11 cellular contexts compared by ENCODE assay signal in the genomic region with DNA sequence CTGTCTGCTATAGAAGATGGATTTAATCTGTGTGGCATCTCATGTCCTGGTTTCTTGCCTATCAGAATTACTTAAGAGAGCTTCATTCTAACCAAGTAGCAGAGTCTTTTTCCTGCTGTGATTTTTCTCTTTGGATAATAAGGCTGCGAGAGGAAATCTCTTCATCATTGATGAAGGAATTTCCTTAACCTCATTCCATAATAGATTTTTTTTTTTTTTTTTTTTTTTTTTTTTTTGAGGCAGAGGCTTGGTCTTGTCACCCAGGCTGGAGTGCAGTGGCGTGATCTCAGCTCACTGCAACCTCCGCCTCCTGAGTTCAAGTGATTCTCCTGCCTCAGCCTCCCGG. TPM values are rescaled to one million over a fixed set of nuclear protein-coding genes. Genes with fewer than 3 reads are reported as not detected.
DNase-seq lines count a peak whose midpoint lies in the region; ATAC-seq, FAIRE-seq and TF ChIP-seq lines count a peak whose summit lies in the region.
"Not testable (repeated sequence)": the region's sequence is repeated elsewhere in the genome, so short reads cannot be mapped to it uniquely, and the experiment has no call there.
"Had no signal": no experiment of that assay in that cellular context is flagged by ENCODE, and none has a peak within 500 bp of the region (broad histone marks: within the 10 kb centered on the region; RNA-seq: fewer than 3 reads in every experiment).

No MANE protein-coding gene starts in this region.

- H2AK9ac ChIP-seq in IMR-90 (replicated peaks; ENCODE audit: low read depth, low read length, poor library complexity), result not testable (repeated sequence)

- TF ChIP-seq CTCF in IMR-90 (conservative IDR thresholded peaks at IDR 0.05; ENCODE audit: low read depth, low read length); endothelial cell of umbilical vein (IDR thresholded peaks at IDR 0.05; ENCODE audit: extremely low read depth in 1 of 2, insufficient read depth in 1 of 2, low read depth in 1 of 2, low read length in 2 of 2); left lung (IDR thresholded peaks at IDR 0.05); gastrocnemius medialis (IDR thresholded peaks at IDR 0.05 in 4 of 5, conservative IDR thresholded peaks at IDR 0.05 in 1 of 5); upper lobe of right lung (IDR thresholded peaks at IDR 0.05): not testable (repeated sequence)

- dilution Hi-C loops in IMR-90 (cut with HindIII; ENCODE audit: low sequenced_read_pairs, unreplicated experiment); endothelial cell of umbilical vein (cut with MboI; ENCODE audit: extremely low pct_ligation_motif_present, low sequenced_read_pairs): not testable (repeated sequence)

- peaks cover 10 to 59% (median 17%) of the 10 kb centered on the region in 3 donors for H3K36me3 Mint-ChIP-seq in CD8-positive, alpha-beta memory T cell
- H3K36me3 Mint-ChIP-seq in activated CD4-positive, alpha-beta T cell treated with anti-CD3 and anti-CD28 coated beads for 36 hours (ENCODE audit: low read depth), result peaks cover 16% of the 10 kb centered on the region

- not testable (repeated sequence) for BruUV-seq in IMR-90 (replicated peaks; lab: Mats Ljungman, UMichigan)
- BruUV-seq in endothelial cell of umbilical vein (replicated peaks; lab: Mats Ljungman, UMichigan), result TSS peak; percentile 27

- WGBS in IMR-90 (ENCODE audit: extremely low coverage in 2 of 2, insufficient read length in 1 of 2), 2 experiments, result no CpG with 5 or more reads among the region's 4 CpGs

- not testable (repeated sequence) for H4K91ac ChIP-seq in IMR-90 (ENCODE audit: insufficient read depth, low read depth, low read length)

- not testable (repeated sequence) for TF ChIP-seq POLR2A in IMR-90 (IDR thresholded peaks at IDR 0.05; ENCODE audit: low read depth, low read length); endothelial cell of umbilical vein (IDR thresholded peaks at IDR 0.05; ENCODE audit: low read depth, low read length); gastrocnemius medialis (IDR thresholded peaks at IDR 0.05)

- H3K9ac ChIP-seq in IMR-90 (ENCODE audit: low read depth, low read length), result not testable (repeated sequence)
- H3K9ac ChIP-seq in adipocyte (ENCODE audit: low read length), result peak overlapping the region; percentile 66
- peak overlapping the region; percentile 68 for H3K9ac ChIP-seq in endothelial cell of umbilical vein (replicated peaks; ENCODE audit: extremely low read depth, insufficient read depth, low read length)

- not testable (repeated sequence) for FAIRE-seq in endothelial cell of umbilical vein (lab: Jason Lieb, UNC)

- peak overlapping the region; percentile 61; the same call in 1 of the 2 replicates for H2BK120ac ChIP-seq in IMR-90 (ENCODE audit: low read depth, low read length)

- not testable (repeated sequence) for H2BK15ac ChIP-seq in IMR-90 (ENCODE audit: low read depth, low read length)

- peak overlapping the region; percentile 23; the same call in 1 of the 2 replicates for H3K4ac ChIP-seq in IMR-90 (ENCODE audit: low read depth, low read length)

- H3K27me3 Mint-ChIP-seq in CD8-positive, alpha-beta memory T cell; activated CD4-positive, alpha-beta T cell treated with anti-CD3 and anti-CD28 coated beads for 36 hours: not testable (repeated sequence)

- H3K4me3 Mint-ChIP-seq in CD8-positive, alpha-beta memory T cell, result peak overlapping the region; percentile 5 to 82 (median 66)
- H3K4me3 Mint-ChIP-seq in activated CD4-positive, alpha-beta T cell treated with anti-CD3 and anti-CD28 coated beads for 36 hours, result not testable (repeated sequence)

- H3K4me1 Mint-ChIP-seq in CD8-positive, alpha-beta memory T cell, result peaks cover 22 to 31% (median 24%) of the 10 kb centered on the region in 3 donors
- H3K4me1 Mint-ChIP-seq in activated CD4-positive, alpha-beta T cell treated with anti-CD3 and anti-CD28 coated beads for 36 hours, result peaks cover 22% of the 10 kb centered on the region

- peak overlapping the region; percentile 20 for H3K4me3 ChIP-seq in CD8-positive, alpha-beta memory T cell (ENCODE audit: low read length)
- H3K4me3 ChIP-seq in IMR-90 (ENCODE audit: insufficient read depth, low read depth, low read length); adipocyte (ENCODE audit: low read length); endothelial cell of umbilical vein (replicated peaks in 1 of 3; ENCODE audit: insufficient read depth in 1 of 3, low read depth in 1 of 3, low read length in 3 of 3); left lung; gastrocnemius medialis; upper lobe of right lung: not testable (repeated sequence)

- H3K9me3 Mint-ChIP-seq in CD8-positive, alpha-beta memory T cell; activated CD4-positive, alpha-beta T cell treated with anti-CD3 and anti-CD28 coated beads for 36 hours (ENCODE audit: low read depth): not testable (repeated sequence)

- CTCF ChIA-PET in CD8-positive, alpha-beta memory T cell (lab: Charles Lee), result interaction anchor here (1.1 to 1.4 kb wide), 2 partner anchors 52 to 205 kb away, joined by 3 read pairs; no protein-coding TSS in a partner anchor
- CTCF ChIA-PET in IMR-90 (lab: Yijun Ruan, JAX), result interaction anchor here (0.8 to 1.1 kb wide), 2 partner anchors 52 to 78 kb away, joined by 3 to 4 read pairs; no protein-coding TSS in a partner anchor
- CTCF ChIA-PET in activated CD4-positive, alpha-beta T cell treated with anti-CD3 and anti-CD28 coated beads for 36 hours (lab: Charles Lee), result interaction anchor here (0.6 to 1.3 kb wide), 5 partner anchors 27 to 97 kb away, joined by 3 to 6 read pairs (median 4); partner anchors contain the start of gene AVPI1
- CTCF ChIA-PET in endothelial cell of umbilical vein (lab: Charles Lee), result interaction anchor here (0.7 to 1.3 kb wide), 11 partner anchors 8 to 77 kb away, joined by 3 to 4 read pairs (median 3); partner anchors contain the start of gene PI4K2A

- peaks cover 16% of the 10 kb centered on the region for H3K79me2 ChIP-seq in endothelial cell of umbilical vein (ENCODE audit: control insufficient read depth, insufficient read depth, low read length)

- H3K9me1 ChIP-seq in IMR-90 (ENCODE audit: insufficient read depth, low read length), result peaks cover 21% of the 10 kb centered on the region
- H3K9me1 ChIP-seq in endothelial cell of umbilical vein (replicated peaks; ENCODE audit: control insufficient read depth, extremely low read depth, insufficient read depth, low read length), result not testable (repeated sequence)

- peaks cover 11% of the 10 kb centered on the region; the same call in 1 of the 2 replicates for H4K20me1 ChIP-seq in IMR-90 (ENCODE audit: insufficient read depth, low read length)
- not testable (repeated sequence) for H4K20me1 ChIP-seq in endothelial cell of umbilical vein (replicated peaks; ENCODE audit: control insufficient read depth, extremely low read depth, insufficient read depth, low read length)

- H3K9me3 ChIP-seq in CD8-positive, alpha-beta memory T cell (ENCODE audit: low read length); IMR-90 (ENCODE audit: control insufficient read depth, insufficient read depth, low read length); adipocyte (ENCODE audit: control insufficient read depth, low read length); endothelial cell of umbilical vein (replicated peaks; ENCODE audit: control insufficient read depth, insufficient read depth, low read length); left lung; gastrocnemius medialis; upper lobe of right lung: not testable (repeated sequence)

- ATAC-seq in IMR-90 (ENCODE audit: low read depth); activated CD4-positive, alpha-beta T cell treated with anti-CD3 and anti-CD28 coated beads for 36 hours; left lung; gastrocnemius medialis; upper lobe of right lung: not testable (repeated sequence)

- intact Hi-C loops in IMR-90 (cut with micrococcal nuclease) (loop anchor here (1.0 kb wide), 1 partner anchor 8 kb away; no protein-coding TSS in a partner anchor), endothelial cell of umbilical vein (cut with micrococcal nuclease) (loop anchor here (1.0 kb wide), 1 partner anchor 9 kb away; the partner anchor contains the start of gene PI4K2A)
- intact Hi-C loops in activated CD4-positive, alpha-beta T cell treated with anti-CD3 and anti-CD28 coated beads for 36 hours (cut with DNase I, micrococcal nuclease), result loop anchor here in 1 of 2 experiments (10.0 kb wide), 1 partner anchor 1975 kb away; the partner anchor contains the start of gene SLC25A28
- intact Hi-C loops in left lung (cut with DNase I); gastrocnemius medialis (cut with DNase I; ENCODE audit: low total_unique reads); upper lobe of right lung (cut with DNase I): not testable (repeated sequence)

- H3K4me1 ChIP-seq in CD8-positive, alpha-beta memory T cell (ENCODE audit: insufficient read depth, low read length), result peaks cover 13% of the 10 kb centered on the region
- H3K4me1 ChIP-seq in IMR-90 (ENCODE audit: control insufficient read depth, insufficient read depth, low read length) (peaks cover 19% of the 10 kb centered on the region), adipocyte (ENCODE audit: control insufficient read depth, insufficient read depth, low read length) (peaks cover 39% of the 10 kb centered on the region), endothelial cell of umbilical vein (ENCODE audit: control insufficient read depth, extremely low read depth, insufficient read depth, low read length) (peaks cover 17% of the 10 kb centered on the region), left lung (peaks cover 18 to 55% of the 10 kb centered on the region in 2 donors), gastrocnemius medialis (peaks cover 0 to 15% of the 10 kb centered on the region in 2 donors), upper lobe of right lung (peaks cover 27% of the 10 kb centered on the region)

- H2AFZ ChIP-seq in IMR-90 (replicated peaks; ENCODE audit: low read length, poor library complexity); endothelial cell of umbilical vein (ENCODE audit: low read depth, low read length): not testable (repeated sequence)

- H2AK5ac ChIP-seq in IMR-90 (ENCODE audit: low read depth, low read length), result not testable (repeated sequence)

- H3K4me2 ChIP-seq in IMR-90 (ENCODE audit: low read depth, low read length) (peak overlapping the region; percentile 48; the same call in 1 of the 2 replicates), endothelial cell of umbilical vein (ENCODE audit: insufficient read depth, low read length) (peak overlapping the region; percentile 89)

- not testable (repeated sequence) for DNase-seq in CD8-positive, alpha-beta memory T cell; IMR-90; activated CD4-positive, alpha-beta T cell treated with anti-CD3 and anti-CD28 coated beads for 36 hours; adipocyte (ENCODE audit: low read depth); endothelial cell of umbilical vein (ENCODE audit: low read depth, low spot score); left lung; gastrocnemius medialis; upper lobe of right lung

- H2BK20ac ChIP-seq in IMR-90 (ENCODE audit: low read depth, low read length), result not testable (repeated sequence)

- peak overlapping the region; percentile 18; the same call in 1 of the 2 replicates for H3K18ac ChIP-seq in IMR-90 (ENCODE audit: low read depth, low read length)

- not testable (repeated sequence) for H4K5ac ChIP-seq in IMR-90 (ENCODE audit: low read depth, low read length)

- peak overlapping the region; percentile 94 for H2BK5ac ChIP-seq in IMR-90 (ENCODE audit: low read depth, low read length, poor library complexity, severe bottlenecking)

- peaks cover 17% of the 10 kb centered on the region for H3K36me3 ChIP-seq in CD8-positive, alpha-beta memory T cell (ENCODE audit: insufficient read depth, low read length)
- H3K36me3 ChIP-seq in IMR-90 (ENCODE audit: control insufficient read depth, insufficient read depth, low read length), result peaks cover 30% of the 10 kb centered on the region
- peaks cover 52% of the 10 kb centered on the region for H3K36me3 ChIP-seq in adipocyte (ENCODE audit: control insufficient read depth, insufficient read depth, low read length, severe bottlenecking)
- peaks cover 9 to 18% of the 10 kb centered on the region in 2 experiments for H3K36me3 ChIP-seq in endothelial cell of umbilical vein (ENCODE audit: control insufficient read depth in 2 of 2, extremely low read depth in 1 of 2, insufficient read depth in 2 of 2, low read length in 2 of 2)
- H3K36me3 ChIP-seq in left lung, result peaks cover 0 to 50% of the 10 kb centered on the region in 2 donors
- H3K36me3 ChIP-seq in gastrocnemius medialis, result peaks cover 0 to 44% of the 10 kb centered on the region in 2 donors
- peaks cover 31% of the 10 kb centered on the region for H3K36me3 ChIP-seq in upper lobe of right lung

- not testable (repeated sequence) for H4K8ac ChIP-seq in IMR-90 (ENCODE audit: low read depth in 2 of 2, low read length in 2 of 2)

- H3K56ac ChIP-seq in IMR-90 (ENCODE audit: extremely low read depth, insufficient read depth, low read length), result not testable (repeated sequence)

- POLR2A ChIA-PET in CD8-positive, alpha-beta memory T cell (lab: Charles Lee), result interaction anchor here (1.0 to 1.7 kb wide), 2 partner anchors 9 to 38 kb away, joined by 5 to 8 read pairs; partner anchors contain the start of genes AVPI1 and PI4K2A
- POLR2A ChIA-PET in IMR-90 (lab: Charles Lee; ENCODE audit: unreplicated experiment), result interaction anchor here (1.0 kb wide), 1 partner anchor 8 kb away, joined by 42 read pairs; no protein-coding TSS in a partner anchor
- POLR2A ChIA-PET in activated CD4-positive, alpha-beta T cell treated with anti-CD3 and anti-CD28 coated beads for 36 hours (lab: Charles Lee), result interaction anchor here (0.8 to 1.1 kb wide), 2 partner anchors 13 to 237 kb away, joined by 6 to 8 read pairs; no protein-coding TSS in a partner anchor
- POLR2A ChIA-PET in endothelial cell of umbilical vein (lab: Charles Lee), result not testable (repeated sequence)

- H3K27me3 ChIP-seq in CD8-positive, alpha-beta memory T cell (ENCODE audit: insufficient read depth, low read length, poor library complexity, severe bottlenecking); IMR-90 (ENCODE audit: control insufficient read depth, insufficient read depth, low read length); adipocyte (replicated peaks; ENCODE audit: control insufficient read depth, insufficient read depth, low read length); endothelial cell of umbilical vein (ENCODE audit: control insufficient read depth in 2 of 2, insufficient read depth in 2 of 2, low read length in 2 of 2); left lung; gastrocnemius medialis; upper lobe of right lung: not testable (repeated sequence)

- not testable (repeated sequence) for TF ChIP-seq RAD21 in IMR-90 (IDR thresholded peaks at IDR 0.05; ENCODE audit: low read length)

- peak overlapping the region; percentile 60 for H3K27ac ChIP-seq in CD8-positive, alpha-beta memory T cell (ENCODE audit: low read depth, low read length)
- not testable (repeated sequence) for H3K27ac ChIP-seq in IMR-90 (ENCODE audit: insufficient read depth, low read length)
- peak overlapping the region; percentile 87 for H3K27ac ChIP-seq in endothelial cell of umbilical vein (ENCODE audit: insufficient read depth, low read depth, low read length)
- H3K27ac ChIP-seq in left lung, result peak overlapping the region; percentile 83 to 84
- peak overlapping the region in 3 of 4 donors; percentile 23 to 49 (median 32) for H3K27ac ChIP-seq in gastrocnemius medialis
- H3K27ac ChIP-seq in upper lobe of right lung, result peak overlapping the region; percentile 79

- peak overlapping the region; percentile 70 to 92 (median 87) for H3K27ac Mint-ChIP-seq in CD8-positive, alpha-beta memory T cell
- peak overlapping the region; percentile 83 for H3K27ac Mint-ChIP-seq in activated CD4-positive, alpha-beta T cell treated with anti-CD3 and anti-CD28 coated beads for 36 hours

- peaks cover 44 to 71% of the 10 kb centered on the region in 2 experiments for H3K79me1 ChIP-seq in IMR-90 (ENCODE audit: low read depth in 1 of 2, low read length in 2 of 2)

- H3K14ac ChIP-seq in IMR-90 (replicated peaks; ENCODE audit: low read depth, low read length), result not testable (repeated sequence)

- in situ Hi-C loops in IMR-90 (cut with MboI; ENCODE audit: low sequenced_read_pairs); gastrocnemius medialis (cut with MboI; ENCODE audit: low sequenced_read_pairs in 4 of 4): not testable (repeated sequence)

- H3K23ac ChIP-seq in IMR-90 (ENCODE audit: low read depth, low read length), result 0 out of 2 replicates have a peak overlapping the region, but pooled peaks have one; percentile 6

RNA-seq across cellular contexts. Expression of gene PI4K2A, which starts 8.9 kb away (rescaled TPM):
- total RNA-seq in CD8-positive, alpha-beta memory T cell, result 10 to 100 TPM; 15.6 to 15.9 TPM
- polyA plus RNA-seq in CD8-positive, alpha-beta memory T cell, result 11.4 TPM
- total RNA-seq in IMR-90 (2012; rRNA removed) (15.6 and 15.8 TPM in 2 replicates), endothelial cell of umbilical vein (19.7 and 20.4 TPM in 2 replicates), left lung (10 to 100 TPM; 25.8 to 27.1 TPM), gastrocnemius medialis (10 to 100 TPM; 16.1 to 18.5 (median 17.9) TPM), upper lobe of right lung (28.3 TPM)
- polyA plus RNA-seq in IMR-90 (2012; rRNA removed) (25.3 and 27.3 TPM in 2 replicates), endothelial cell of umbilical vein (23.8 and 24.6 TPM in 2 replicates)
- polyA plus RNA-seq in IMR-90 (2012; cell fraction: cytosol; rRNA removed), result 16.6 and 18.3 TPM in 2 replicates
- polyA plus RNA-seq in IMR-90 (2012; cell fraction: nucleus; rRNA removed; ENCODE audit: low replicate concordance), result 16.4 and 20.0 TPM in 2 replicates
- total RNA-seq in activated CD4-positive, alpha-beta T cell treated with anti-CD3 and anti-CD28 coated beads for 36 hours, result 1 to 10 TPM; 8.5 to 8.9 TPM
- 21.2 and 21.6 TPM in 2 replicates for polyA plus RNA-seq in endothelial cell of umbilical vein (2011; cell fraction: cytosol; rRNA removed)
- polyA plus RNA-seq in endothelial cell of umbilical vein (2011; cell fraction: nucleus; rRNA removed), result 19.4 and 20.6 TPM in 2 replicates
- polyA plus RNA-seq in endothelial cell of umbilical vein (2012), result 19.1 and 20.4 TPM in 2 replicates
- polyA minus RNA-seq in endothelial cell of umbilical vein, result 21.0 and 24.8 TPM in 2 replicates
- polyA minus RNA-seq in endothelial cell of umbilical vein (2011; cell fraction: cytosol; rRNA and poly(A)+ RNA removed), result 9.7 TPM
- 7.5 and 9.6 TPM in 2 replicates for polyA minus RNA-seq in endothelial cell of umbilical vein (2011; cell fraction: nucleus; rRNA and poly(A)+ RNA removed)

RNA-seq across cellular contexts. Expression of gene MORN4, which starts 16.1 kb away (rescaled TPM):
- total RNA-seq in CD8-positive, alpha-beta memory T cell, result 1 to 10 TPM; 2.7 to 3.1 TPM
- 1.7 TPM for polyA plus RNA-seq in CD8-positive, alpha-beta memory T cell
- 3.2 and 3.3 TPM in 2 replicates for total RNA-seq in IMR-90 (2012; rRNA removed)
- 8.4 and 10.1 TPM in 2 replicates for polyA plus RNA-seq in IMR-90 (2012; rRNA removed)
- polyA plus RNA-seq in IMR-90 (2012; cell fraction: cytosol; rRNA removed), result 7.4 and 9.0 TPM in 2 replicates
- 1.8 and 7.7 TPM in 2 replicates for polyA plus RNA-seq in IMR-90 (2012; cell fraction: nucleus; rRNA removed; ENCODE audit: low replicate concordance)
- total RNA-seq in activated CD4-positive, alpha-beta T cell treated with anti-CD3 and anti-CD28 coated beads for 36 hours, result 1 to 10 TPM; 3.9 to 5.3 TPM
- 8.4 and 12.2 TPM in 2 replicates for total RNA-seq in endothelial cell of umbilical vein
- 11.8 and 13.9 TPM in 2 replicates for polyA plus RNA-seq in endothelial cell of umbilical vein
- polyA plus RNA-seq in endothelial cell of umbilical vein (2011; cell fraction: cytosol; rRNA removed), result 15.7 and 17.0 TPM in 2 replicates
- polyA plus RNA-seq in endothelial cell of umbilical vein (2011; cell fraction: nucleus; rRNA removed), result 5.0 and 7.3 TPM in 2 replicates
- 9.9 and 12.3 TPM in 2 replicates for polyA plus RNA-seq in endothelial cell of umbilical vein (2012)
- polyA minus RNA-seq in endothelial cell of umbilical vein, result 5.2 and 9.8 TPM in 2 replicates
- polyA minus RNA-seq in endothelial cell of umbilical vein (2011; cell fraction: cytosol; rRNA and poly(A)+ RNA removed), result 0.72 TPM
- polyA minus RNA-seq in endothelial cell of umbilical vein (2011; cell fraction: nucleus; rRNA and poly(A)+ RNA removed), result 0.72 and 1.1 TPM in 2 replicates
- total RNA-seq in left lung, result 1 to 10 TPM; 4.1 to 10.0 TPM
- total RNA-seq in gastrocnemius medialis, result 1 to 10 TPM in 3 of 4 donors, under 1 TPM in 1; 0.51 to 8.7 (median 2.1) TPM
- total RNA-seq in upper lobe of right lung, result 3.8 TPM

RNA-seq across cellular contexts. Expression of gene AVPI1, which starts 37.7 kb away (rescaled TPM):
- 1 to 10 TPM; 2.3 TPM for total RNA-seq in CD8-positive, alpha-beta memory T cell
- polyA plus RNA-seq in CD8-positive, alpha-beta memory T cell, result 3.1 TPM
- 26.7 and 30.8 TPM in 2 replicates for total RNA-seq in IMR-90 (2012; rRNA removed)
- polyA plus RNA-seq in IMR-90 (2012; rRNA removed), result 29.8 and 33.6 TPM in 2 replicates
- 26.3 and 37.5 TPM in 2 replicates for polyA plus RNA-seq in IMR-90 (2012; cell fraction: cytosol; rRNA removed)
- 27.2 and 28.1 TPM in 2 replicates for polyA plus RNA-seq in IMR-90 (2012; cell fraction: nucleus; rRNA removed; ENCODE audit: low replicate concordance)
- 1 to 10 TPM; 2.1 to 2.2 TPM for total RNA-seq in activated CD4-positive, alpha-beta T cell treated with anti-CD3 and anti-CD28 coated beads for 36 hours
- total RNA-seq in endothelial cell of umbilical vein, result 2.4 and 3.0 TPM in 2 replicates
- polyA plus RNA-seq in endothelial cell of umbilical vein, result 3.7 and 5.9 TPM in 2 replicates
- polyA plus RNA-seq in endothelial cell of umbilical vein (2011; cell fraction: cytosol; rRNA removed), result 2.8 and 3.7 TPM in 2 replicates
- polyA plus RNA-seq in endothelial cell of umbilical vein (2011; cell fraction: nucleus; rRNA removed), result 1.4 and 1.7 TPM in 2 replicates
- 3.7 and 4.9 TPM in 2 replicates for polyA plus RNA-seq in endothelial cell of umbilical vein (2012)
- polyA minus RNA-seq in endothelial cell of umbilical vein, result 1.7 and 3.5 TPM in 2 replicates
- polyA minus RNA-seq in endothelial cell of umbilical vein (2011; cell fraction: cytosol; rRNA and poly(A)+ RNA removed), result 131 TPM
- polyA minus RNA-seq in endothelial cell of umbilical vein (2011; cell fraction: nucleus; rRNA and poly(A)+ RNA removed), result 1.9 and 2.7 TPM in 2 replicates
- total RNA-seq in left lung, result 10 to 100 TPM; 15.2 to 19.7 TPM
- total RNA-seq in gastrocnemius medialis, result 10 to 100 TPM in 1 of 4 donors, 1 to 10 TPM in 3; 1.4 to 14.1 (median 3.0) TPM
- total RNA-seq in upper lobe of right lung, result 20.5 TPM

RNA-seq across cellular contexts. Expression of gene C10orf62, which starts 59.9 kb away (rescaled TPM):
- total RNA-seq in CD8-positive, alpha-beta memory T cell, result not detected
- not detected for polyA plus RNA-seq in CD8-positive, alpha-beta memory T cell
- total RNA-seq in IMR-90 (2012; rRNA removed) (not detected in 2 replicates), endothelial cell of umbilical vein (not detected in 2 replicates), left lung (not detected), gastrocnemius medialis (under 1 TPM in 2 of 4 donors, not detected in 2; 0.41 to 0.55 TPM), upper lobe of right lung (not detected)
- polyA plus RNA-seq in IMR-90 (2012; rRNA removed) (not detected in 2 replicates), endothelial cell of umbilical vein (not detected in 2 replicates)
- not detected in 2 replicates for polyA plus RNA-seq in IMR-90 (2012; cell fraction: cytosol; rRNA removed)
- 0.13 and 0.14 TPM in 2 replicates for polyA plus RNA-seq in IMR-90 (2012; cell fraction: nucleus; rRNA removed; ENCODE audit: low replicate concordance)
- not detected for total RNA-seq in activated CD4-positive, alpha-beta T cell treated with anti-CD3 and anti-CD28 coated beads for 36 hours
- not detected in 2 replicates for polyA plus RNA-seq in endothelial cell of umbilical vein (2011; cell fraction: cytosol; rRNA removed)
- polyA plus RNA-seq in endothelial cell of umbilical vein (2011; cell fraction: nucleus; rRNA removed), result 0.11 and 0.21 TPM in 2 replicates
- not detected in 2 replicates for polyA plus RNA-seq in endothelial cell of umbilical vein (2012)
- not detected in 2 replicates for polyA minus RNA-seq in endothelial cell of umbilical vein
- polyA minus RNA-seq in endothelial cell of umbilical vein (2011; cell fraction: cytosol; rRNA and poly(A)+ RNA removed), result not detected
- polyA minus RNA-seq in endothelial cell of umbilical vein (2011; cell fraction: nucleus; rRNA and poly(A)+ RNA removed), result not detected in 2 replicates
- total RNA-seq: activated naive CD8-positive, alpha-beta T cell treated with anti-CD3 and anti-CD28 coated beads, Interleukin-2, amount 10 ng/mL, durations not matched to agents 7 days and 5 days; naive thymus-derived CD8-positive, alpha-beta T cell; uterus had no signal
- polyA plus RNA-seq: naive thymus-derived CD8-positive, alpha-beta T cell had no signal
